20 cellular contexts compared by ENCODE assay signal in the genomic region with DNA sequence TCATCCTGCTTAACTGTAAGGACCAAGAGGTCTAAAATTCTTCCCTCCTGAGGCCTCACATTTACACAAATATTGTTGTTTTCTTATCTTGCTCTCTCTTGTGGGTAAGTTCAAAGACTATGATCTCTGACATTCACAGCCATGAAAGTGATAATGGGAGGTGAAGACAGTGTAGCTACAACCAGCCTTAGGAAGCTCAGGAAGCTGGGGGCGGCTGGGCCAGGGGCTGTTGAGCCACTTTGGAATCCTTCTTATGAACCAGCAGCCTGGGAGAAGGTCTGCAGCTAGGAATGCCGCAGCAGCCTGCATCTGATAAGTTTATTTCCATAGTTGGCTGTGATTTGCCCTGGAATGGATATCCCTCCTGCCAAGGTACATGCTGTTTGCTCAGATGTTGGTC.
"Had no signal": no experiment of that assay in that cellular context is flagged by ENCODE, and none has a peak within 500 bp of the region (broad histone marks: within the 10 kb centered on the region; RNA-seq: fewer than 3 reads in every experiment).

No MANE protein-coding gene starts in this region.

- H3K36me3 ChIP-seq: cardiac muscle cell, left lung, neural progenitor cell, sigmoid colon, uterus had no signal

- H3K27ac ChIP-seq: body of pancreas, cardiac muscle cell, left lung, neural progenitor cell, sigmoid colon, uterus had no signal

- H3K27me3 Mint-ChIP-seq: activated naive CD8-positive, alpha-beta T cell treated with anti-CD3 and anti-CD28 coated beads, Interleukin-2, amount 50 U/mL, for 24 hours; progenitor cell of endocrine pancreas had no signal

- H3K36me3 Mint-ChIP-seq: mesothelial cell of epicardium; naive thymus-derived CD8-positive, alpha-beta T cell; neural progenitor cell; stimulated activated naive B cell treated with anti-CD40 and anti-IgM and Interleukin-4, amounts not matched to agents 10 μg/mL and 1 μg/mL and 100 μg/mL, for 72 hours had no signal

- DNase-seq: activated CD4-positive, alpha-beta memory T cell treated with anti-CD3 and anti-CD28 coated beads, Interleukin-2, amount 10 ng/mL, durations not matched to agents 7 days and 5 days; activated CD4-positive, alpha-beta T cell treated with anti-CD3 and anti-CD28 coated beads for 48 hours; activated effector memory CD4-positive, alpha-beta T cell treated with Interleukin-2 at 50 U/mL for 16 hours; activated naive CD4-positive, alpha-beta T cell treated with anti-CD3 and anti-CD28 coated beads, Interleukin-2, amount 50 U/mL, for 16 hours; activated naive CD8-positive, alpha-beta T cell treated with anti-CD3 and anti-CD28 coated beads, Interleukin-2, amount 50 U/mL, for 24 hours; activated T-cell treated with anti-CD3 and anti-CD28 coated beads, Interleukin-2, amount 50 U/mL, for 72 hours; kidney; left lung; naive thymus-derived CD8-positive, alpha-beta T cell; sigmoid colon; stimulated activated CD4-positive, alpha-beta T cell treated with anti-CD3 and anti-CD28 coated beads, Interleukin-2, amount 100 ng/mL, for 48 hours; stimulated activated CD8-positive, alpha-beta memory T cell treated with anti-CD3 and anti-CD28 coated beads, Interleukin-4, amount 100 ng/mL, for 48 hours; stimulated activated naive B cell treated with anti-CD40 and anti-IgM and Interleukin-4, amounts not matched to agents 10 μg/mL and 1 μg/mL and 100 μg/mL, for 72 hours; uterus had no signal

- H3K4me3 Mint-ChIP-seq: activated CD4-positive, alpha-beta memory T cell treated with anti-CD3 and anti-CD28 coated beads, Interleukin-2, amount 10 ng/mL, durations not matched to agents 7 days and 5 days; activated naive CD8-positive, alpha-beta T cell treated with anti-CD3 and anti-CD28 coated beads, Interleukin-2, amount 50 U/mL, for 24 hours; activated T-cell treated with anti-CD3 and anti-CD28 coated beads, Interleukin-2, amount 50 U/mL, for 72 hours; mesothelial cell of epicardium; naive thymus-derived CD8-positive, alpha-beta T cell; neural progenitor cell; stimulated activated naive B cell treated with anti-CD40 and anti-IgM and Interleukin-4, amounts not matched to agents 10 μg/mL and 1 μg/mL and 100 μg/mL, for 72 hours had no signal

- H3K4me1 ChIP-seq: left lung, neural progenitor cell, sigmoid colon, uterus had no signal

- H3K4me2 ChIP-seq: neural progenitor cell had no signal

- H3K27ac Mint-ChIP-seq: activated CD4-positive, alpha-beta memory T cell treated with anti-CD3 and anti-CD28 coated beads, Interleukin-2, amount 10 ng/mL, durations not matched to agents 7 days and 5 days; activated naive CD8-positive, alpha-beta T cell treated with anti-CD3 and anti-CD28 coated beads, Interleukin-2, amount 50 U/mL, for 24 hours; activated T-cell treated with anti-CD3 and anti-CD28 coated beads, Interleukin-2, amount 50 U/mL, for 72 hours; mesothelial cell of epicardium; naive thymus-derived CD8-positive, alpha-beta T cell; neural progenitor cell; progenitor cell of endocrine pancreas; stimulated activated naive B cell treated with anti-CD40 and anti-IgM and Interleukin-4, amounts not matched to agents 10 μg/mL and 1 μg/mL and 100 μg/mL, for 72 hours had no signal

- H3K9ac ChIP-seq: neural progenitor cell had no signal

- H2AFZ ChIP-seq: neural progenitor cell had no signal

- H3K27me3 ChIP-seq: body of pancreas, cardiac muscle cell, left lung, neural progenitor cell, sigmoid colon, uterus had no signal

- H3K4me3 ChIP-seq: body of pancreas, cardiac muscle cell, left lung, lung, neural progenitor cell, sigmoid colon, uterus had no signal

- H3K9me3 Mint-ChIP-seq: mesothelial cell of epicardium had no signal

- H3K9me3 ChIP-seq: body of pancreas, left lung, sigmoid colon, uterus had no signal

- ATAC-seq: activated naive CD8-positive, alpha-beta T cell treated with anti-CD3 and anti-CD28 coated beads, Interleukin-2, amount 50 U/mL, for 24 hours; activated T-cell treated with anti-CD3 and anti-CD28 coated beads, Interleukin-2, amount 50 U/mL, for 72 hours; naive thymus-derived CD8-positive, alpha-beta T cell had no signal

- H3K4me1 Mint-ChIP-seq: activated naive CD8-positive, alpha-beta T cell treated with anti-CD3 and anti-CD28 coated beads, Interleukin-2, amount 50 U/mL, for 24 hours; mesothelial cell of epicardium; naive thymus-derived CD8-positive, alpha-beta T cell; stimulated activated naive B cell treated with anti-CD40 and anti-IgM and Interleukin-4, amounts not matched to agents 10 μg/mL and 1 μg/mL and 100 μg/mL, for 72 hours had no signal
